ENCODE assay signal across 8 cellular contexts in genomic region chr10:58282615-58283014, GRCh38. TPM values are rescaled to one million over a fixed set of nuclear protein-coding genes. Genes with fewer than 3 reads are reported as not detected.
A peak's percentile ranks its signal among the peaks of the same experiment; 100 is the strongest.
DNase-seq lines count a peak whose midpoint lies in the region; ATAC-seq, FAIRE-seq and TF ChIP-seq lines count a peak whose summit lies in the region.

No MANE protein-coding gene starts in this region.

- H3K27me3 ChIP-seq in bronchial epithelial cell (ENCODE audit: control insufficient read depth, insufficient read depth, low read length) = no peaks in the 10 kb centered on the region
- no peaks in the 10 kb centered on the region for H3K27me3 ChIP-seq in endodermal cell (ENCODE audit: control insufficient read depth, insufficient read depth, low read length, poor library complexity, severe bottlenecking)

- H3K36me3 Mint-ChIP-seq in endodermal cell (ENCODE audit: low read depth) = peaks cover 13% of the 10 kb centered on the region

- no peak overlapping the region for H3K4me3 ChIP-seq in bronchial epithelial cell (ENCODE audit: low read depth, low read length)
- H3K4me3 ChIP-seq in endodermal cell (ENCODE audit: low read length) = no peak overlapping the region

- H3K4me1 ChIP-seq in endodermal cell (ENCODE audit: control insufficient read depth, insufficient read depth, low read length) = no peaks in the 10 kb centered on the region

- H3K9me3 Mint-ChIP-seq in endodermal cell = no peaks in the 10 kb centered on the region

- H3K27ac Mint-ChIP-seq in endodermal cell = no peak overlapping the region

- H3K36me3 ChIP-seq in bronchial epithelial cell (ENCODE audit: control insufficient read depth, insufficient read depth, low read length) (no peaks in the 10 kb centered on the region), endodermal cell (ENCODE audit: control insufficient read depth, insufficient read depth, low read length) (peaks cover 24% of the 10 kb centered on the region)

- no peak overlapping the region for H3K27ac ChIP-seq in endodermal cell (ENCODE audit: low read depth, low read length)

- H3K4me1 Mint-ChIP-seq in endodermal cell = peaks cover 2% of the 10 kb centered on the region

- no peak for DNase-seq in GM12891 (ENCODE audit: insufficient read length, low spot score)
- peak; percentile 57 for DNase-seq in bronchial epithelial cell (ENCODE audit: low read depth)
- no peak for DNase-seq in epidermal melanocyte (ENCODE audit: insufficient read length, low spot score)
- DNase-seq in ecto neural progenitor cell (ENCODE audit: low spot score) = no peak
- no peak for DNase-seq in NCI-H774 (lab: John Stamatoyannopoulos, UW)
- no peak for DNase-seq in endodermal cell

- FAIRE-seq in GM12891 (lab: Jason Lieb, UNC) (peak; percentile 89), bronchial epithelial cell (lab: Jason Lieb, UNC) (no peak)

- TF ChIP-seq CTCF in bronchial epithelial cell (IDR thresholded peaks at IDR 0.05; ENCODE audit: insufficient read depth, low read length, severe bottlenecking) (no peak), endodermal cell (conservative IDR thresholded peaks at IDR 0.05) (no peak)

- no peak overlapping the region for H3K9ac ChIP-seq in endodermal cell (ENCODE audit: extremely low read depth, low read length, poor library complexity, severe bottlenecking)

- 86 to 90% methylated on average over 3 of the region's 3 CpGs for WGBS in endodermal cell (ENCODE audit: insufficient coverage in 1 of 2, insufficient read length in 1 of 2), 2 experiments

- no peak for TF ChIP-seq POLR2A in GM12891 (IDR thresholded peaks at IDR 0.05; ENCODE audit: low read depth, low read length)

- H3K27me3 Mint-ChIP-seq in endodermal cell (ENCODE audit: insufficient read depth) = no peaks in the 10 kb centered on the region

- ATAC-seq in GM21528 (IDR thresholded peaks at IDR 0.05; ENCODE audit: low FRiP score, unreplicated experiment) (peak; percentile 99), HG03575 (IDR thresholded peaks at IDR 0.05; ENCODE audit: extremely low read depth, insufficient number of reproducible peaks, low FRiP score, unreplicated experiment) (peak; percentile 99)

- no peak overlapping the region for H3K4me3 Mint-ChIP-seq in endodermal cell

- H3K9me3 ChIP-seq in endodermal cell (ENCODE audit: control insufficient read depth, low read length) = no peaks in the 10 kb centered on the region

TF ChIP-seq in GM12891, 5 proteins besides CTCF, POLR2A, EP300 and RAD21:
- TF ChIP-seq SPI1 (IDR thresholded peaks at IDR 0.05; ENCODE audit: low read depth, low read length) (peak; percentile 77), POLR2AphosphoS5 (IDR thresholded peaks at IDR 0.05; ENCODE audit: low read depth, low read length) (no peak), TAF1 (IDR thresholded peaks at IDR 0.05; ENCODE audit: low read depth, low read length) (no peak), PAX5 (IDR thresholded peaks at IDR 0.05; ENCODE audit: insufficient read depth, low read length, severe bottlenecking) (no peak), POU2F2 (IDR thresholded peaks at IDR 0.05; ENCODE audit: low read depth, low read length) (no peak)
TF ChIP-seq in GM12891: peak in this region for 1.

RNA-seq across cellular contexts. Expression of gene CISD1, which starts 13.7 kb away (rescaled TPM):
- 25.9 TPM for polyA plus RNA-seq in GM12891 (2012; ENCODE audit: low read depth, missing spikeins)
- total RNA-seq in bronchial epithelial cell = 13.4 and 19.8 TPM in 2 replicates
- 10 to 100 TPM; 33.9 to 39.0 TPM for total RNA-seq in endodermal cell
- polyA plus RNA-seq in endodermal cell (2013, experiment 1 of 2) = 28.7 TPM
- polyA plus RNA-seq in endodermal cell (2013, experiment 2 of 2) = 32.6 TPM

RNA-seq across cellular contexts. Expression of gene IPMK, which starts 14.9 kb away (rescaled TPM):
- 1.6 TPM for polyA plus RNA-seq in GM12891 (2012; ENCODE audit: low read depth, missing spikeins)
- total RNA-seq in bronchial epithelial cell = 6.3 and 8.3 TPM in 2 replicates
- 1 to 10 TPM; 9.3 to 9.4 TPM for total RNA-seq in endodermal cell
- polyA plus RNA-seq in endodermal cell (2013, experiment 1 of 2) = 7.4 TPM
- 8.4 TPM for polyA plus RNA-seq in endodermal cell (2013, experiment 2 of 2)

RNA-seq across cellular contexts. Expression of gene UBE2D1, which starts 52.2 kb away (rescaled TPM):
- polyA plus RNA-seq in GM12891 (2012; ENCODE audit: low read depth, missing spikeins) = 5.4 TPM
- total RNA-seq in bronchial epithelial cell (6.7 and 7.6 TPM in 2 replicates), endodermal cell (10 to 100 TPM; 28.9 to 33.0 TPM)
- 35.7 TPM for polyA plus RNA-seq in endodermal cell (2013, experiment 1 of 2)
- 35.8 TPM for polyA plus RNA-seq in endodermal cell (2013, experiment 2 of 2)
